Comparison of ENCODE assay signal across 18 cellular contexts in genomic region chr13:50390503-50391248, GRCh38.
"Had no signal": no experiment of that assay in that cellular context is flagged by ENCODE, and none has a peak within 500 bp of the region (broad histone marks: within the 10 kb centered on the region; RNA-seq: fewer than 3 reads in every experiment).

No MANE protein-coding gene starts in this region.

- FAIRE-seq: keratinocyte had no signal

- H3K4me3 ChIP-seq: body of pancreas, gastrocnemius medialis, sigmoid colon, thoracic aorta had no signal

- DNase-seq: activated CD4-positive, alpha-beta T cell treated with anti-CD3 and anti-CD28 coated beads for 36 hours; activated CD4-positive, alpha-beta T cell treated with anti-CD3 and anti-CD28 coated beads, Interleukin-2, amount 50 U/mL, for 48 hours; activated naive CD4-positive, alpha-beta T cell; activated naive CD8-positive, alpha-beta T cell treated with anti-CD3 and anti-CD28 coated beads, Interleukin-2, amount 10 ng/mL, durations not matched to agents 7 days and 5 days; amygdala; body of pancreas; gastrocnemius medialis; head of caudate nucleus; mammary epithelial cell; midbrain; occipital lobe; sigmoid colon; stimulated activated CD4-positive, alpha-beta T cell treated with anti-CD3 and anti-CD28 coated beads, Interleukin-4, amount 100 ng/mL, for 24 hours; SW 1271 had no signal

- H3K4me3 Mint-ChIP-seq: activated CD4-positive, alpha-beta T cell treated with anti-CD3 and anti-CD28 coated beads for 36 hours; activated naive CD8-positive, alpha-beta T cell treated with anti-CD3 and anti-CD28 coated beads, Interleukin-2, amount 10 ng/mL, durations not matched to agents 7 days and 5 days; stimulated activated effector memory CD8-positive, alpha-beta T cell treated with anti-CD3 and anti-CD28 coated beads, Interleukin-12 subunit alpha, Interleukin-12 subunit beta, amount 100 ng/mL, for 72 hours had no signal

- H3K4me1 ChIP-seq: body of pancreas, sigmoid colon had no signal

- H3K9me3 Mint-ChIP-seq: activated naive CD8-positive, alpha-beta T cell treated with anti-CD3 and anti-CD28 coated beads, Interleukin-2, amount 10 ng/mL, durations not matched to agents 7 days and 5 days; stimulated activated effector memory CD8-positive, alpha-beta T cell treated with anti-CD3 and anti-CD28 coated beads, Interleukin-12 subunit alpha, Interleukin-12 subunit beta, amount 100 ng/mL, for 72 hours had no signal

- H3K4me1 Mint-ChIP-seq: activated CD4-positive, alpha-beta T cell treated with anti-CD3 and anti-CD28 coated beads for 36 hours had no signal

- H3K27me3 ChIP-seq: body of pancreas, gastrocnemius medialis, sigmoid colon had no signal

- H3K27ac Mint-ChIP-seq: activated CD4-positive, alpha-beta T cell treated with anti-CD3 and anti-CD28 coated beads for 36 hours; activated naive CD8-positive, alpha-beta T cell treated with anti-CD3 and anti-CD28 coated beads, Interleukin-2, amount 10 ng/mL, durations not matched to agents 7 days and 5 days; stimulated activated effector memory CD8-positive, alpha-beta T cell treated with anti-CD3 and anti-CD28 coated beads, Interleukin-12 subunit alpha, Interleukin-12 subunit beta, amount 100 ng/mL, for 72 hours had no signal

- H3K36me3 ChIP-seq: gastrocnemius medialis, sigmoid colon, thoracic aorta had no signal

- H3K9me3 ChIP-seq: body of pancreas, gastrocnemius medialis, sigmoid colon, thoracic aorta had no signal

- ATAC-seq: activated CD4-positive, alpha-beta T cell treated with anti-CD3 and anti-CD28 coated beads for 36 hours; body of pancreas; esophagus mucosa; gastrocnemius medialis; stimulated activated effector memory CD8-positive, alpha-beta T cell treated with anti-CD3 and anti-CD28 coated beads, Interleukin-12 subunit alpha, Interleukin-12 subunit beta, amount 100 ng/mL, for 72 hours had no signal

- H3K36me3 Mint-ChIP-seq: activated naive CD8-positive, alpha-beta T cell treated with anti-CD3 and anti-CD28 coated beads, Interleukin-2, amount 10 ng/mL, durations not matched to agents 7 days and 5 days; stimulated activated effector memory CD8-positive, alpha-beta T cell treated with anti-CD3 and anti-CD28 coated beads, Interleukin-12 subunit alpha, Interleukin-12 subunit beta, amount 100 ng/mL, for 72 hours had no signal

- H3K27me3 Mint-ChIP-seq: activated CD4-positive, alpha-beta T cell treated with anti-CD3 and anti-CD28 coated beads for 36 hours had no signal

- H3K27ac ChIP-seq: body of pancreas, sigmoid colon, thoracic aorta had no signal
